In the genomic region with DNA sequence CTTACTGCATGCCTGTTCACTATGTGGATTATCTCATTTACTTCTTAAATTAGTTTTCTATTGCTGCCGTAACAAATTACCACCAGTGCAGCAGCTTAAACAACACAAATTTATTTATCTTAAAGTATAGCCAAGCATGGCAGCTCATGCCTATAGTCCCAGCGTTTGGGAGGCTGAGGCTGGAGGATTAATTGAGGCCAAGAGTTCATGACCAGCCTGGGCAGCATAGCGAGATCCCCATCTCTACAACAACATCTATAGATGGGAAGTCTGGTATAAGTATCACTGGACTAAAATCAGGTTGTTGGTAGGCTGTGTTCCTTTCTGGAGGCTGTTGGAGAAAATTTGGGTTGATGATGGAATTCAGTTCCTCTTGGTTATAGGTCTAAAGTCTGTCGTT, we compare ENCODE assay signal across 11 cellular contexts. TPM values are rescaled to one million over a fixed set of nuclear protein-coding genes. Genes with fewer than 3 reads are reported as not detected.
"Had no signal": no experiment of that assay in that cellular context is flagged by ENCODE, and none has a peak within 500 bp of the region (broad histone marks: within the 10 kb centered on the region; RNA-seq: fewer than 3 reads in every experiment).

No MANE protein-coding gene starts in this region.

- H3K4me3 ChIP-seq: GM23248, HAP-1 had no signal

- H3K9me3 ChIP-seq: HAP-1 had no signal

- ATAC-seq: HCT116 had no signal

- H3K9me3 Mint-ChIP-seq: HFFc6 had no signal

- H3K4me3 Mint-ChIP-seq: HFFc6 had no signal

- H3K9ac ChIP-seq: GM23248 had no signal

- H3K4me1 ChIP-seq: HAP-1 had no signal

- H2AFZ ChIP-seq: GM23248 had no signal

- H3K27ac ChIP-seq: GM23248, HL-60 had no signal

- H3K27ac Mint-ChIP-seq: HFFc6 had no signal

- DNase-seq: GM23248, GOT3, H7, HFFc6, IMR-90, KBM-7 had no signal

- H3K36me3 ChIP-seq: HAP-1 had no signal

RNA-seq across cellular contexts. Expression of a gene that starts 5.1 kb away (rescaled TPM):
- total RNA-seq: GM23248, H4, H7, HFFc6, HT1080, IMR-90 had no signal
- polyA plus RNA-seq: GM23248, IMR-90 had no signal
